Comparison of ENCODE assay signal across 19 cellular contexts in genomic region chr1:186165303-186165702, GRCh38.
DNase-seq lines count a peak whose midpoint lies in the region; ATAC-seq and TF ChIP-seq lines count a peak whose summit lies in the region.
"Had no signal": no experiment of that assay in that cellular context is flagged by ENCODE, and none has a peak within 500 bp of the region (broad histone marks: within the 10 kb centered on the region; RNA-seq: fewer than 3 reads in every experiment).

No MANE protein-coding gene starts in this region.

- peak; percentile 24; the same call in 1 of the 2 replicates for ATAC-seq in PC-3

- H3K4me3 ChIP-seq in GM23248 (no peak overlapping the region), PC-3 (ENCODE audit: low read length) (no peak overlapping the region), epithelial cell of esophagus (ENCODE audit: low read length) (no peak overlapping the region), vagina (no peak overlapping the region)
- H3K4me3 ChIP-seq: MG63, Peyer's patch had no signal

- H2AFZ ChIP-seq in GM23248 (no peak overlapping the region), PC-3 (ENCODE audit: low read length) (no peak overlapping the region)

- intact Hi-C loops in PC-3 (cut with micrococcal nuclease) (no loop called here), vagina (cut with DNase I) (no loop called here)

- H3K9me2 ChIP-seq in GM23248 (ENCODE audit: insufficient read depth): no peaks in the 10 kb centered on the region
- no peaks in the 10 kb centered on the region for H3K9me2 ChIP-seq in PC-3 (replicated peaks; ENCODE audit: low read length)

- POLR2A ChIA-PET in PC-3 (lab: Charles Lee; ENCODE audit: unreplicated experiment): no interaction called here

- CTCF ChIA-PET in PC-3 (lab: Charles Lee): no interaction called here

- peak; percentile 42 for DNase-seq in GM23248
- peak; percentile 41 for DNase-seq in PC-3
- peak; percentile 30 for DNase-seq in epithelial cell of esophagus (ENCODE audit: low read depth)
- peak; percentile 49 for DNase-seq in renal cortical epithelial cell (ENCODE audit: low read depth)
- DNase-seq in AG08395 (ENCODE audit: low spot score): no peak
- DNase-seq in vagina (ENCODE audit: extremely low spot score in 2 of 2): no peak
- no peak for DNase-seq in NCI-H128 (lab: John Stamatoyannopoulos, UW; ENCODE audit: unreplicated experiment)
- DNase-seq: ACHN, COR-L47, DMS153, HCEC 1CT, KBM-7, MG63, NCI-H1092, NCI-H2227 treated with DMSO at 0.1 percent for 48 hours, NCI-H524, Peyer's patch, SHP77 treated with DMSO at 0.1 percent for 48 hours had no signal

- 22 to 24% methylated on average over 1 of the region's 1 CpG for WGBS in GM23248 (ENCODE audit: low coverage in 1 of 2, low lambda C conversion rate in 2 of 2, missing lambda C conversion rate in 2 of 2), 2 experiments

- H3K4me1 ChIP-seq in GM23248 (ENCODE audit: insufficient read depth) (peaks cover 14% of the 10 kb centered on the region; the same call in 1 of the 2 replicates), PC-3 (ENCODE audit: insufficient read depth, low read length) (peaks cover 10% of the 10 kb centered on the region), vagina (no peaks in the 10 kb centered on the region)
- H3K4me1 ChIP-seq: Peyer's patch had no signal

- H3K9me3 ChIP-seq in GM23248 (ENCODE audit: low read depth): no peaks in the 10 kb centered on the region
- no peaks in the 10 kb centered on the region for H3K9me3 ChIP-seq in PC-3 (ENCODE audit: low read length)
- H3K9me3 ChIP-seq in vagina: no peaks in the 10 kb centered on the region
- H3K9me3 ChIP-seq: MG63, Peyer's patch had no signal

- no peak overlapping the region for H3K27ac ChIP-seq in GM23248
- H3K27ac ChIP-seq in PC-3 (ENCODE audit: low read length): peak overlapping the region; percentile 46
- H3K27ac ChIP-seq in vagina: no peak overlapping the region
- H3K27ac ChIP-seq: HL-60, Peyer's patch had no signal

- H3K9ac ChIP-seq in GM23248: no peak overlapping the region
- H3K9ac ChIP-seq in PC-3 (ENCODE audit: low read length): no peak overlapping the region

- TF ChIP-seq POLR2A in vagina (IDR thresholded peaks at IDR 0.05): no peak

- in situ Hi-C loops in GM23248 (cut with MboI): no loop called here

- H3K27me3 ChIP-seq in GM23248 (replicated peaks; ENCODE audit: insufficient read depth) (no peaks in the 10 kb centered on the region), PC-3 (ENCODE audit: low read length) (no peaks in the 10 kb centered on the region), vagina (no peaks in the 10 kb centered on the region)
- H3K27me3 ChIP-seq: MG63, Peyer's patch had no signal

- no TSS peak for BruUV-seq in PC-3 (replicated peaks; lab: Mats Ljungman, UMichigan)

- H3F3A ChIP-seq in GM23248 (ENCODE audit: insufficient read depth): peaks cover 6% of the 10 kb centered on the region; the same call in 1 of the 2 replicates
- no peaks in the 10 kb centered on the region for H3F3A ChIP-seq in PC-3 (ENCODE audit: low read length, unreplicated experiment)

- TF ChIP-seq CTCF in PC-3 (conservative IDR thresholded peaks at IDR 0.05; ENCODE audit: low read depth, low read length) (no peak), epithelial cell of esophagus (IDR thresholded peaks at IDR 0.05; ENCODE audit: insufficient read depth, low read depth, low read length, missing control alignments) (no peak), vagina (IDR thresholded peaks at IDR 0.05) (no peak)

- H3K36me3 ChIP-seq in GM23248 (ENCODE audit: low read depth): no peaks in the 10 kb centered on the region
- H3K36me3 ChIP-seq in PC-3 (ENCODE audit: low read depth, low read length): no peaks in the 10 kb centered on the region
- no peaks in the 10 kb centered on the region for H3K36me3 ChIP-seq in vagina
- H3K36me3 ChIP-seq: MG63, Peyer's patch had no signal

- H4K20me1 ChIP-seq in GM23248 (ENCODE audit: insufficient read depth): no peaks in the 10 kb centered on the region
- no peaks in the 10 kb centered on the region for H4K20me1 ChIP-seq in PC-3 (ENCODE audit: low read length)

- H3K4me2 ChIP-seq in GM23248 (ENCODE audit: unreplicated experiment): no peak overlapping the region
- peak overlapping the region; percentile 20; the same call in 1 of the 2 replicates for H3K4me2 ChIP-seq in PC-3 (ENCODE audit: low read length)

- H3K79me2 ChIP-seq in GM23248 (ENCODE audit: insufficient read depth): no peaks in the 10 kb centered on the region
- no peaks in the 10 kb centered on the region for H3K79me2 ChIP-seq in PC-3 (ENCODE audit: low read length)

Comparison
In these comparisons a context has a peak if more than half of its experiments do, and no peak if none do; other contexts are left out.
1. DNase-seq: peak in GM23248 (single experiment), PC-3 (single experiment), epithelial cell of esophagus (single experiment) and renal cortical epithelial cell (single experiment); none in AG08395 (single experiment), vagina (0 of 2) and NCI-H128 (single experiment).